Comparison of ENCODE assay signal across 8 cellular contexts in genomic region chr7:105691029-105691691, GRCh38.
DNase-seq lines count a peak whose midpoint lies in the region; ATAC-seq and TF ChIP-seq lines count a peak whose summit lies in the region.

No MANE protein-coding gene starts in this region.

- peak overlapping the region; percentile 75 for H3K4me2 ChIP-seq in KMS-11

- peak; percentile 59 for ATAC-seq in GM18502 (IDR thresholded peaks at IDR 0.05; ENCODE audit: poor library complexity, unreplicated experiment)
- peak; percentile 36 to 84 (median 64) for ATAC-seq in heart right ventricle
- peak; percentile 53 to 64 for ATAC-seq in gastrocnemius medialis

- intact Hi-C loops in heart right ventricle (cut with DNase I) (loop anchor here in 1 of 10 donors (5.0 kb wide), 1 partner anchor 39 kb away; no protein-coding TSS in a partner anchor), gastrocnemius medialis (cut with DNase I; ENCODE audit: low total_unique reads) (no loop called here)

- WGBS in heart right ventricle, 2 donors = 15 to 24% methylated on average over 18 of the region's 18 CpGs

- H3K36me3 ChIP-seq in KMS-11 (ENCODE audit: insufficient read depth) (no peaks in the 10 kb centered on the region), heart right ventricle (no peaks in the 10 kb centered on the region), gastrocnemius medialis (no peaks in the 10 kb centered on the region)

- H3K9me3 ChIP-seq in heart right ventricle (peaks cover 0 to 6% (median 0%) of the 10 kb centered on the region in 11 donors), gastrocnemius medialis (no peaks in the 10 kb centered on the region)

- H3K27ac ChIP-seq in KMS-11 = peak overlapping the region; percentile 17; the same call in 1 of the 2 replicates
- peak overlapping the region; percentile 14 to 87 (median 74) for H3K27ac ChIP-seq in heart right ventricle
- H3K27ac ChIP-seq in gastrocnemius medialis = peak overlapping the region; percentile 34 to 78 (median 70)

- TF ChIP-seq POLR2A in gastrocnemius medialis (IDR thresholded peaks at IDR 0.05) = peak in 1 of 2 donors; percentile 24

- H3K9ac ChIP-seq in KMS-11 = peak overlapping the region; percentile 56; the same call in 1 of the 2 replicates

- H3K4me1 ChIP-seq in KMS-11 (ENCODE audit: low read depth, poor library complexity, severe bottlenecking) = peaks cover 10% of the 10 kb centered on the region
- peaks cover 0 to 14% (median 0%) of the 10 kb centered on the region in 9 donors for H3K4me1 ChIP-seq in heart right ventricle
- H3K4me1 ChIP-seq in gastrocnemius medialis = peaks cover 5 to 7% of the 10 kb centered on the region in 2 donors

- no peak for TF ChIP-seq CTCF in KMS-11 (conservative IDR thresholded peaks at IDR 0.05; ENCODE audit: low read depth, low read length)
- TF ChIP-seq CTCF in heart right ventricle (IDR thresholded peaks at IDR 0.05) = no peak
- no peak for TF ChIP-seq CTCF in gastrocnemius medialis (IDR thresholded peaks at IDR 0.05 in 4 of 5, conservative IDR thresholded peaks at IDR 0.05 in 1 of 5)

- H3K27me3 ChIP-seq in KMS-11 (ENCODE audit: insufficient read depth, low read depth) = no peaks in the 10 kb centered on the region
- no peaks in the 10 kb centered on the region for H3K27me3 ChIP-seq in heart right ventricle
- no peaks in the 10 kb centered on the region for H3K27me3 ChIP-seq in gastrocnemius medialis

- H3K4me3 ChIP-seq in KMS-11 (IDR thresholded peaks at IDR 0.05; ENCODE audit: insufficient read depth, low read depth, low read length) (no peak overlapping the region), heart right ventricle (peak overlapping the region; percentile 21 to 66 (median 56)), gastrocnemius medialis (peak overlapping the region; percentile 55 to 77 (median 57))

- peak overlapping the region; percentile 85 for H2AFZ ChIP-seq in KMS-11 (ENCODE audit: low read depth)

- in situ Hi-C loops in gastrocnemius medialis (cut with MboI; ENCODE audit: low sequenced_read_pairs in 4 of 4) = no loop called here

- H4K20me1 ChIP-seq in KMS-11 (ENCODE audit: insufficient read depth) = no peaks in the 10 kb centered on the region

- DNase-seq in activated T-helper 1 cell treated with Interleukin-2 at 50 U/mL for 16 hours (ENCODE audit: low read depth) (peak; percentile 23), heart right ventricle (peak in 1 of 2 donors; percentile 24), gastrocnemius medialis (no peak), SIG-M5 treated with dmso at 0.1 percent for 504 hours (lab: John Stamatoyannopoulos, UW; ENCODE audit: unreplicated experiment) (no peak), NCI-H1930 (lab: John Stamatoyannopoulos, UW) (no peak), NCI-H1048 (lab: John Stamatoyannopoulos, UW) (no peak)

- H3K79me2 ChIP-seq in KMS-11 (ENCODE audit: insufficient read depth, low read depth) = no peaks in the 10 kb centered on the region

Comparison
In these comparisons a context has a peak if more than half of its experiments do, and no peak if none do; other contexts are left out.
1. H3K27ac ChIP-seq: peak in every context shown above with its lines; median percentile 74 in heart right ventricle; 70 in gastrocnemius medialis; 17 in KMS-11.